Comparison of ENCODE assay signal across 2 cellular contexts in genomic region chr12:67726868-67727267, GRCh38.
TF ChIP-seq lines count a peak whose summit lies in the region.

No MANE protein-coding gene starts in this region.

TF ChIP-seq in SK-N-SH, 30 proteins besides CTCF, POLR2A, EP300 and RAD21 (continued from another document):
- TF ChIP-seq, protein P1, sequence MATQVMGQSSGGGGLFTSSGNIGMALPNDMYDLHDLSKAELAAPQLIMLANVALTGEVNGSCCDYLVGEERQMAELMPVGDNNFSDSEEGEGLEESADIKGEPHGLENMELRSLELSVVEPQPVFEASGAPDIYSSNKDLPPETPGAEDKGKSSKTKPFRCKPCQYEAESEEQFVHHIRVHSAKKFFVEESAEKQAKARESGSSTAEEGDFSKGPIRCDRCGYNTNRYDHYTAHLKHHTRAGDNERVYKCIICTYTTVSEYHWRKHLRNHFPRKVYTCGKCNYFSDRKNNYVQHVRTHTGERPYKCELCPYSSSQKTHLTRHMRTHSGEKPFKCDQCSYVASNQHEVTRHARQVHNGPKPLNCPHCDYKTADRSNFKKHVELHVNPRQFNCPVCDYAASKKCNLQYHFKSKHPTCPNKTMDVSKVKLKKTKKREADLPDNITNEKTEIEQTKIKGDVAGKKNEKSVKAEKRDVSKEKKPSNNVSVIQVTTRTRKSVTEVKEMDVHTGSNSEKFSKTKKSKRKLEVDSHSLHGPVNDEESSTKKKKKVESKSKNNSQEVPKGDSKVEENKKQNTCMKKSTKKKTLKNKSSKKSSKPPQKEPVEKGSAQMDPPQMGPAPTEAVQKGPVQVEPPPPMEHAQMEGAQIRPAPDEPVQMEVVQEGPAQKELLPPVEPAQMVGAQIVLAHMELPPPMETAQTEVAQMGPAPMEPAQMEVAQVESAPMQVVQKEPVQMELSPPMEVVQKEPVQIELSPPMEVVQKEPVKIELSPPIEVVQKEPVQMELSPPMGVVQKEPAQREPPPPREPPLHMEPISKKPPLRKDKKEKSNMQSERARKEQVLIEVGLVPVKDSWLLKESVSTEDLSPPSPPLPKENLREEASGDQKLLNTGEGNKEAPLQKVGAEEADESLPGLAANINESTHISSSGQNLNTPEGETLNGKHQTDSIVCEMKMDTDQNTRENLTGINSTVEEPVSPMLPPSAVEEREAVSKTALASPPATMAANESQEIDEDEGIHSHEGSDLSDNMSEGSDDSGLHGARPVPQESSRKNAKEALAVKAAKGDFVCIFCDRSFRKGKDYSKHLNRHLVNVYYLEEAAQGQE (IDR thresholded peaks at IDR 0.05; ENCODE audit: low read depth, low read length) = no peak
TF ChIP-seq in SK-N-SH: peak in this region for 1.

TF ChIP-seq in SK-N-SH treated with all-trans-retinoic acid at 6 μM for 48 hours, 23 proteins besides CTCF, POLR2A, EP300 and RAD21 (continued from another document):
- TF ChIP-seq, protein P2, sequence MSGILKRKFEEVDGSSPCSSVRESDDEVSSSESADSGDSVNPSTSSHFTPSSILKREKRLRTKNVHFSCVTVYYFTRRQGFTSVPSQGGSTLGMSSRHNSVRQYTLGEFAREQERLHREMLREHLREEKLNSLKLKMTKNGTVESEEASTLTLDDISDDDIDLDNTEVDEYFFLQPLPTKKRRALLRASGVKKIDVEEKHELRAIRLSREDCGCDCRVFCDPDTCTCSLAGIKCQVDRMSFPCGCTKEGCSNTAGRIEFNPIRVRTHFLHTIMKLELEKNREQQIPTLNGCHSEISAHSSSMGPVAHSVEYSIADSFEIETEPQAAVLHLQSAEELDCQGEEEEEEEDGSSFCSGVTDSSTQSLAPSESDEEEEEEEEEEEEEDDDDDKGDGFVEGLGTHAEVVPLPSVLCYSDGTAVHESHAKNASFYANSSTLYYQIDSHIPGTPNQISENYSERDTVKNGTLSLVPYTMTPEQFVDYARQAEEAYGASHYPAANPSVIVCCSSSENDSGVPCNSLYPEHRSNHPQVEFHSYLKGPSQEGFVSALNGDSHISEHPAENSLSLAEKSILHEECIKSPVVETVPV (CRISPR knock-in tag; IDR thresholded peaks at IDR 0.05) = no peak
- TF ChIP-seq ZFP3 (CRISPR knock-in tag; IDR thresholded peaks at IDR 0.05) (no peak), GLIS3 (CRISPR knock-in tag; IDR thresholded peaks at IDR 0.05) (no peak), ESRRG (CRISPR knock-in tag; IDR thresholded peaks at IDR 0.05) (no peak), TSHZ2 (CRISPR knock-in tag; IDR thresholded peaks at IDR 0.05) (no peak), CREB5 (CRISPR knock-in tag; IDR thresholded peaks at IDR 0.05; ENCODE audit: low read depth) (no peak), ARNTL (CRISPR knock-in tag; IDR thresholded peaks at IDR 0.05; ENCODE audit: borderline replicate concordance, low read depth) (no peak), ZNF8 (CRISPR knock-in tag; IDR thresholded peaks at IDR 0.05) (no peak), ZFP30 (CRISPR knock-in tag; IDR thresholded peaks at IDR 0.05) (no peak), TOX (CRISPR knock-in tag; IDR thresholded peaks at IDR 0.05; ENCODE audit: borderline replicate concordance) (no peak), PPARA (CRISPR knock-in tag; IDR thresholded peaks at IDR 0.05; ENCODE audit: borderline replicate concordance) (no peak), RARB (CRISPR knock-in tag; IDR thresholded peaks at IDR 0.05) (no peak)
